1 cellular context compared by ENCODE assay signal in genomic region chr4:20839957-20840356, GRCh38.
TF ChIP-seq lines count a peak whose summit lies in the region.

No MANE protein-coding gene starts in this region.

TF ChIP-seq in SK-N-SH, 30 proteins besides CTCF, POLR2A, EP300 and RAD21 (continued from another document):
- TF ChIP-seq RXRA (IDR thresholded peaks at IDR 0.05; ENCODE audit: borderline replicate concordance, low read depth) (0 out of 2 replicates have a peak, but pooled peaks have one; percentile 12), MAX (IDR thresholded peaks at IDR 0.05; ENCODE audit: low read depth) (peak; percentile 42; the same call in 1 of the 2 replicates), POLR2AphosphoS5 (IDR thresholded peaks at IDR 0.05; ENCODE audit: low read depth, low read length) (peak; percentile 20; the same call in 1 of the 2 replicates), MXI1 (IDR thresholded peaks at IDR 0.05; ENCODE audit: low read depth, low read length) (no peak), FOSL2 (IDR thresholded peaks at IDR 0.05; ENCODE audit: borderline replicate concordance, low read depth) (peak; percentile 68; the same call in 1 of the 2 replicates), YY1 (IDR thresholded peaks at IDR 0.05; ENCODE audit: low read depth) (peak; percentile 62; the same call in 1 of the 2 replicates), FOXM1 (IDR thresholded peaks at IDR 0.05; ENCODE audit: low read depth) (no peak), SIN3A (IDR thresholded peaks at IDR 0.05; ENCODE audit: borderline replicate concordance, low read depth, low read length) (no peak), TCF12 (IDR thresholded peaks at IDR 0.05) (peak; percentile 81), NFIC (IDR thresholded peaks at IDR 0.05; ENCODE audit: borderline replicate concordance) (peak; percentile 64; the same call in 1 of the 2 replicates), ELF1 (IDR thresholded peaks at IDR 0.05) (peak; percentile 36; the same call in 1 of the 2 replicates), USF2 (IDR thresholded peaks at IDR 0.05; ENCODE audit: borderline replicate concordance, low read depth, low read length) (no peak)
